Comparison of ENCODE assay signal across 1 cellular context in the genomic region with DNA sequence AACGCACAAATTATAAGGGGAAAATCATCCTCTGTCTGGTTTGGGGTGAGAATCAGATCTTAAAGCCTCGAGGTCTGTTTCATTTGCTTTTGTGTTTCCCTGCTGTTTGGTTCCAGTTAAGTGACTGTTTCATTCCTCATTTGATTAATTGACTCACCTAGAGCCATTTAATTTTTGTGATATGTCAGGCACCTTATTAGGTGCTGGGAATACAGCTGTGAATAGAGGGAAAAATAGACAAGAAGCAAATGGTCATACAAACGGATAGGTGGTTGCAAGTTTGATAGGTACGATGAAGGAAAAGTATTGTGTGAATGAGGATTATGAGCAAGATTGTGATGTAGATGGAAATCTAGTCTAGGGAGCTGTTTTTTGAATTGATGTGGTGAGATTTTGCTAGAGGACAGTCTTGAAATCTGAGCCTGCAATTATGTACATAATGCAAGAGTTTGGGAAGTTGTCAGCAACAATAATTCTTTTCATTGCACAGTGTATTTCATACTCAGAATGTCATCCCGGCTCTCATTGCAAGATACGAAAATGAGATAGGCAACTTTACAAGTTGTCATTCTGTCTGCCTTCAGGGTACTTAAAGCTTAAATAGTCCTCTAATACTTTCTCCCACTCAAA.
TF ChIP-seq lines count a peak whose summit lies in the region.

No MANE protein-coding gene starts in this region.

TF ChIP-seq in SK-N-SH treated with all-trans-retinoic acid at 6 μM for 48 hours, 23 proteins besides CTCF, POLR2A, EP300 and RAD21 (continued from another document):
- TF ChIP-seq BACH2 (CRISPR knock-in tag; IDR thresholded peaks at IDR 0.05; ENCODE audit: borderline replicate concordance) (no peak), PPARA (CRISPR knock-in tag; IDR thresholded peaks at IDR 0.05; ENCODE audit: borderline replicate concordance) (no peak), TCF4 (CRISPR knock-in tag; IDR thresholded peaks at IDR 0.05; ENCODE audit: borderline replicate concordance) (no peak), ARNTL (CRISPR knock-in tag; IDR thresholded peaks at IDR 0.05; ENCODE audit: borderline replicate concordance, low read depth) (no peak), RARB (CRISPR knock-in tag; IDR thresholded peaks at IDR 0.05) (no peak), ISL1 (CRISPR knock-in tag; IDR thresholded peaks at IDR 0.05) (no peak), OSR1 (CRISPR knock-in tag; IDR thresholded peaks at IDR 0.05) (no peak), CREB5 (CRISPR knock-in tag; IDR thresholded peaks at IDR 0.05; ENCODE audit: low read depth) (no peak), ESRRG (CRISPR knock-in tag; IDR thresholded peaks at IDR 0.05) (no peak), GLIS3 (CRISPR knock-in tag; IDR thresholded peaks at IDR 0.05) (no peak), SNAI2 (CRISPR knock-in tag; IDR thresholded peaks at IDR 0.05) (no peak), TOX (CRISPR knock-in tag; IDR thresholded peaks at IDR 0.05; ENCODE audit: borderline replicate concordance) (no peak), ZNF70 (CRISPR knock-in tag; IDR thresholded peaks at IDR 0.05) (no peak), ZC3H10 (CRISPR knock-in tag; IDR thresholded peaks at IDR 0.05) (no peak)
- TF ChIP-seq, protein P1, sequence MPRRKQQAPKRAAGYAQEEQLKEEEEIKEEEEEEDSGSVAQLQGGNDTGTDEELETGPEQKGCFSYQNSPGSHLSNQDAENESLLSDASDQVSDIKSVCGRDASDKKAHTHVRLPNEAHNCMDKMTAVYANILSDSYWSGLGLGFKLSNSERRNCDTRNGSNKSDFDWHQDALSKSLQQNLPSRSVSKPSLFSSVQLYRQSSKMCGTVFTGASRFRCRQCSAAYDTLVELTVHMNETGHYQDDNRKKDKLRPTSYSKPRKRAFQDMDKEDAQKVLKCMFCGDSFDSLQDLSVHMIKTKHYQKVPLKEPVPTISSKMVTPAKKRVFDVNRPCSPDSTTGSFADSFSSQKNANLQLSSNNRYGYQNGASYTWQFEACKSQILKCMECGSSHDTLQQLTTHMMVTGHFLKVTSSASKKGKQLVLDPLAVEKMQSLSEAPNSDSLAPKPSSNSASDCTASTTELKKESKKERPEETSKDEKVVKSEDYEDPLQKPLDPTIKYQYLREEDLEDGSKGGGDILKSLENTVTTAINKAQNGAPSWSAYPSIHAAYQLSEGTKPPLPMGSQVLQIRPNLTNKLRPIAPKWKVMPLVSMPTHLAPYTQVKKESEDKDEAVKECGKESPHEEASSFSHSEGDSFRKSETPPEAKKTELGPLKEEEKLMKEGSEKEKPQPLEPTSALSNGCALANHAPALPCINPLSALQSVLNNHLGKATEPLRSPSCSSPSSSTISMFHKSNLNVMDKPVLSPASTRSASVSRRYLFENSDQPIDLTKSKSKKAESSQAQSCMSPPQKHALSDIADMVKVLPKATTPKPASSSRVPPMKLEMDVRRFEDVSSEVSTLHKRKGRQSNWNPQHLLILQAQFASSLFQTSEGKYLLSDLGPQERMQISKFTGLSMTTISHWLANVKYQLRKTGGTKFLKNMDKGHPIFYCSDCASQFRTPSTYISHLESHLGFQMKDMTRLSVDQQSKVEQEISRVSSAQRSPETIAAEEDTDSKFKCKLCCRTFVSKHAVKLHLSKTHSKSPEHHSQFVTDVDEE (CRISPR knock-in tag; IDR thresholded peaks at IDR 0.05) = no peak
